Comparison of ENCODE assay signal across 8 cellular contexts in the genomic region with DNA sequence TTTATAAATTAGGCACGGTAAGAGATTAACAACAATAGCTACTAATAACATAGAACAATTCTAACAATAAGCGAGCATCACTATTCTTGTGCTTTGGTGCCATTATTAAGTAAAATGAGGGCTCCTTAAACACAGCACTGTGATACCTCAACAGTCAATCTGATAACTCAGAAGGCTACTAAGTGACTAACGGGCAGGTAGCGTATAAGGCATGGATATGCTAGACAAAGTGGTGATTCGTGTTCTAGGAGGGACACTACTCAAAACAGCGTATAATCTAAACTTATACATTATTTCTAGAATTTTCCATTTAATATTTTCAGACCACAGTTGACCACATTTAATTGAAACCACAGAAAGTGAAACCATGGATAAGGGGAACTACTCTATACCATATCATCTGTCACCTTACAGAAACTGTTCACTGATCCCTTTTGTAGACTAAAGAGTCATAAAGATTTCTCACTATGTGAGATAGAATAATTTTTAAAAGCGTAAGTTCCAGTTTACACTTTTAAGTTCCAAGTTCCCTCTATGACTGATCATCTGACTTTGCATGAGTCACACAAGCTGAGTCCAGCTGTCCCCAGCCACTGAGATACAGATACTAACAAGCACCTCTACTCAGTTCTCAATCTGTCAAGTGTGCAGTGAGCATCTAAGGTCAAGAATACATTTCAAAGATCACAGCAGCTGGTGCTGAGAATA.
DNase-seq lines count a peak whose midpoint lies in the region; ATAC-seq, FAIRE-seq and TF ChIP-seq lines count a peak whose summit lies in the region.
"Not testable (repeated sequence)": the region's sequence is repeated elsewhere in the genome, so short reads cannot be mapped to it uniquely, and the experiment has no call there.

No MANE protein-coding gene starts in this region.

- not testable (repeated sequence) for H3K27ac ChIP-seq in GM12878 (ENCODE audit: control insufficient read depth, insufficient read depth); right cardiac atrium (ENCODE audit: low read length)

- intact Hi-C loops in GM12878 (cut with micrococcal nuclease; ENCODE audit: unreplicated experiment); right cardiac atrium (cut with DNase I): not testable (repeated sequence)

- not testable (repeated sequence) for TF ChIP-seq RAD21 in GM12878 (IDR thresholded peaks at IDR 0.05; ENCODE audit: insufficient read depth, low read depth, low read length)

- CTCF ChIA-PET in GM12878 (lab: Yijun Ruan, JAX): not testable (repeated sequence)

- H3K4me1 ChIP-seq in GM12878 (ENCODE audit: control insufficient read depth, insufficient read depth, low read length); right cardiac atrium (ENCODE audit: control insufficient read depth, insufficient read depth, low read length): not testable (repeated sequence)

- SMC1A ChIA-PET in GM12878 (lab: Charles Lee; ENCODE audit: uncharacterized antibody, unreplicated experiment): not testable (repeated sequence)

- ATAC-seq in GM19324 (IDR thresholded peaks at IDR 0.05; ENCODE audit: low FRiP score, unreplicated experiment) (peak; percentile 75), GM21825 (IDR thresholded peaks at IDR 0.05; ENCODE audit: unreplicated experiment) (peak; percentile 83), HG03097 (IDR thresholded peaks at IDR 0.05; ENCODE audit: low FRiP score, unreplicated experiment) (peak; percentile 86), GM12878 (peak; percentile 90), right cardiac atrium (peak; percentile 82 to 88)

- not testable (repeated sequence) for H3K27me3 ChIP-seq in GM12878 (replicated peaks in 1 of 2; ENCODE audit: control insufficient read depth in 2 of 2, insufficient read depth in 2 of 2, low read length in 1 of 2); right cardiac atrium (ENCODE audit: control insufficient read depth, insufficient read depth)

- BruUV-seq in GM12878 (replicated peaks; lab: Mats Ljungman, UMichigan): not testable (repeated sequence)

- DNase-seq in COLO829 (ENCODE audit: low spot score) (peak; percentile 17), HTR-8/SVneo (ENCODE audit: insufficient read length, low spot score) (peak; percentile 2), retinal pigment epithelial cell (ENCODE audit: low read depth) (peak; percentile 23)
- DNase-seq in GM12878 (ENCODE audit: low read depth, low spot score); right cardiac atrium: not testable (repeated sequence)

- 9% methylated on average over 7 of the region's 7 CpGs for WGBS in GM12878 (ENCODE audit: insufficient coverage, insufficient replicate concordance, low lambda C conversion rate, missing lambda C conversion rate)
- 76% methylated on average over 7 of the region's 7 CpGs for WGBS in right cardiac atrium

- H3K4me3 ChIP-seq in GM12878; right cardiac atrium (ENCODE audit: low read length); retinal pigment epithelial cell (ENCODE audit: low read length): not testable (repeated sequence)

- RAD21 ChIA-PET in GM12878 (lab: Charles Lee; ENCODE audit: unreplicated experiment): not testable (repeated sequence)

- TF ChIP-seq EP300 in GM12878 (IDR thresholded peaks at IDR 0.05; ENCODE audit: borderline replicate concordance in 1 of 2, control insufficient read depth in 1 of 2, low read depth in 2 of 2, low read length in 2 of 2): not testable (repeated sequence)

- not testable (repeated sequence) for H4K20me1 ChIP-seq in GM12878 (ENCODE audit: control insufficient read depth, insufficient read depth)

- H3K4me2 ChIP-seq in GM12878 (ENCODE audit: control insufficient read depth, insufficient read depth): not testable (repeated sequence)

- not testable (repeated sequence) for TF ChIP-seq CTCF in GM12878 (IDR thresholded peaks at IDR 0.05 in 2 of 3, conservative IDR thresholded peaks at IDR 0.05 in 1 of 3; ENCODE audit: control insufficient read depth in 2 of 3, extremely low read depth in 1 of 3, insufficient read depth in 1 of 3, low read depth in 3 of 3, low read length in 3 of 3); retinal pigment epithelial cell (conservative IDR thresholded peaks at IDR 0.05; ENCODE audit: low read depth, low read length)

- H2AFZ ChIP-seq in GM12878 (ENCODE audit: control insufficient read depth, low read depth, low read length): not testable (repeated sequence)

- H3K9ac ChIP-seq in GM12878 (ENCODE audit: control insufficient read depth, insufficient read depth, low read length): not testable (repeated sequence)

- TF ChIP-seq POLR2A in GM12878 (IDR thresholded peaks at IDR 0.05; ENCODE audit: low read depth, low read length): not testable (repeated sequence)

- POLR2A ChIA-PET in GM12878 (lab: Charles Lee): not testable (repeated sequence)

- in situ Hi-C loops in GM12878 (cut with MboI): not testable (repeated sequence)

- H3K79me2 ChIP-seq in GM12878 (ENCODE audit: control insufficient read depth, insufficient read depth, low read length): not testable (repeated sequence)

- FAIRE-seq in HTR-8/SVneo (lab: Jason Lieb, UNC); GM12878 (lab: Jason Lieb, UNC): not testable (repeated sequence)

- H3K36me3 ChIP-seq in GM12878 (ENCODE audit: control insufficient read depth in 2 of 2, insufficient read depth in 2 of 2, low read length in 1 of 2): not testable (repeated sequence)

- not testable (repeated sequence) for H3K9me3 ChIP-seq in GM12878 (replicated peaks; ENCODE audit: control insufficient read depth, insufficient read depth, low read length); right cardiac atrium (ENCODE audit: control insufficient read depth, low read length)

TF ChIP-seq in GM12878, 131 proteins besides CTCF, POLR2A, EP300 and RAD21:
- 0 out of 2 replicates have a peak, but pooled peaks have one; percentile 17 for TF ChIP-seq MTA2 (IDR thresholded peaks at IDR 0.05; ENCODE audit: low read depth)
- 0 out of 2 replicates have a peak, but pooled peaks have one; percentile 49 for TF ChIP-seq TCF12 (IDR thresholded peaks at IDR 0.05; ENCODE audit: low read depth, low read length)
